Comparison of ENCODE assay signal across 21 cellular contexts in the genomic region with DNA sequence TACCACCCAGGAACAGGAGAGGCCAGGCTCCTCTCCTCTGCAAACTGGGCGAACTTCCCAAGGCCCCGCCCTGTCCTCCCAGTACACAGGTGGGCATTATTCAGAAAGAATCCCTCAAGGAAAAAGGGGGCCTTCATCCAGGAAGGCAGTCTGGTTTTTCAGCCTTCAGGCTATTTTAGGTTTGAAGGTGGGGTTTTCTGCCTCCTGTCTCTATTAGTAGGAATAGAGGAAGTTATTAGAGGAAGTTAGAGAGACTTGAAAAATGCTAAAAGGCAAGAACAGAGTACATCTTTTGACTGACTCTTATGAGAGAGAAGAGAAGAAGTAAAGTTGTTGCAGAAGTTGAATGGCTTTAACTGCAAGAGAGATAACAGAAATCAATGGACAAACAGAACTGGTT.
DNase-seq lines count a peak whose midpoint lies in the region; ATAC-seq and TF ChIP-seq lines count a peak whose summit lies in the region.
"Had no signal": no experiment of that assay in that cellular context is flagged by ENCODE, and none has a peak within 500 bp of the region (broad histone marks: within the 10 kb centered on the region; RNA-seq: fewer than 3 reads in every experiment).

No MANE protein-coding gene starts in this region.

- CTCF ChIA-PET in GM10248 (lab: Yijun Ruan, JAX): no interaction called here

- H3K4me1 ChIP-seq in osteoblast (ENCODE audit: insufficient read depth, low read length) (no peaks in the 10 kb centered on the region), aorta (ENCODE audit: control insufficient read depth in 1 of 2, insufficient read depth in 2 of 2, low read length in 2 of 2) (no peaks in the 10 kb centered on the region)
- H3K4me1 ChIP-seq: parathyroid adenoma had no signal

- no peaks in the 10 kb centered on the region for H3K27me3 Mint-ChIP-seq in HFFc6 (ENCODE audit: insufficient read depth)
- H3K27me3 Mint-ChIP-seq: naive thymus-derived CD4-positive, alpha-beta T cell had no signal

- no peaks in the 10 kb centered on the region; the same call in 1 of the 2 replicates for H3K36me3 Mint-ChIP-seq in HFFc6 (ENCODE audit: low read depth)
- H3K36me3 Mint-ChIP-seq: CD8-positive, alpha-beta T cell; naive thymus-derived CD4-positive, alpha-beta T cell had no signal

- H3K36me3 ChIP-seq in osteoblast (ENCODE audit: insufficient read depth, low read length) (no peaks in the 10 kb centered on the region), aorta (ENCODE audit: control insufficient read depth in 1 of 2, insufficient read depth in 2 of 2, low read length in 1 of 2) (no peaks in the 10 kb centered on the region)

- no peak overlapping the region for H3K4me2 ChIP-seq in osteoblast (ENCODE audit: insufficient read depth, low read length)

- H3K4me1 Mint-ChIP-seq in HFFc6 (ENCODE audit: low read depth): no peaks in the 10 kb centered on the region
- H3K4me1 Mint-ChIP-seq: naive thymus-derived CD4-positive, alpha-beta T cell had no signal

- intact Hi-C loops in aorta (cut with DNase I): no loop called here

- no peaks in the 10 kb centered on the region for H3K79me2 ChIP-seq in osteoblast (ENCODE audit: insufficient read depth, low read length)
- H3K79me2 ChIP-seq: parathyroid adenoma had no signal

- H3K9me3 ChIP-seq in osteoblast (ENCODE audit: low read depth, low read length) (peaks cover 2% of the 10 kb centered on the region), aorta (ENCODE audit: control insufficient read depth, low read length) (no peaks in the 10 kb centered on the region)

- H3K4me3 ChIP-seq in osteoblast (ENCODE audit: insufficient read depth, low read length): no peak overlapping the region
- H3K4me3 ChIP-seq in aorta (ENCODE audit: low read length in 2 of 2): no peak overlapping the region
- H3K4me3 ChIP-seq: lung had no signal

- WGBS in aorta, 2 donors: 92 to 97% methylated on average over 2 of the region's 2 CpGs

- no peak overlapping the region for H3K27ac Mint-ChIP-seq in HFFc6
- H3K27ac Mint-ChIP-seq: CD8-positive, alpha-beta T cell; naive thymus-derived CD4-positive, alpha-beta T cell had no signal

- no peaks in the 10 kb centered on the region for H3K27me3 ChIP-seq in osteoblast (ENCODE audit: insufficient read depth, low read length)
- no peaks in the 10 kb centered on the region for H3K27me3 ChIP-seq in aorta (ENCODE audit: control insufficient read depth in 1 of 2, insufficient read depth in 2 of 2, low read length in 1 of 2)

- no peak overlapping the region for H3K4me3 Mint-ChIP-seq in HFFc6
- H3K4me3 Mint-ChIP-seq: CD8-positive, alpha-beta T cell; naive thymus-derived CD4-positive, alpha-beta T cell had no signal

- no peaks in the 10 kb centered on the region for H4K20me1 ChIP-seq in osteoblast (ENCODE audit: insufficient read depth, low read length)

- TF ChIP-seq CTCF in GM10248 (IDR thresholded peaks at IDR 0.05; ENCODE audit: control extremely low read depth, extremely low read depth, low read depth, missing control alignments) (no peak), osteoblast (IDR thresholded peaks at IDR 0.05; ENCODE audit: extremely low read depth, low read depth, low read length) (no peak), HFFc6 (IDR thresholded peaks at IDR 0.05) (no peak)

- H3K27ac ChIP-seq in osteoblast (ENCODE audit: low read depth, low read length) (no peak overlapping the region), aorta (ENCODE audit: low read depth in 1 of 2, low read length in 2 of 2) (no peak overlapping the region)
- H3K27ac ChIP-seq: parathyroid adenoma had no signal

- ATAC-seq in GM19035 (IDR thresholded peaks at IDR 0.05; ENCODE audit: unreplicated experiment) (peak; percentile 54), HG02798 (IDR thresholded peaks at IDR 0.05; ENCODE audit: poor library complexity, unreplicated experiment) (peak; percentile 28), aorta (ENCODE audit: low FRiP score) (no peak)
- ATAC-seq: CD8-positive, alpha-beta T cell; naive thymus-derived CD4-positive, alpha-beta T cell had no signal

- H3K9me3 Mint-ChIP-seq in HFFc6: peaks cover 27% of the 10 kb centered on the region

- no peak overlapping the region for H2AFZ ChIP-seq in osteoblast (ENCODE audit: low read length)
- H2AFZ ChIP-seq: parathyroid adenoma had no signal

- POLR2A ChIA-PET in GM10248 (lab: Yijun Ruan, JAX): no interaction called here

- DNase-seq in GM10248 (ENCODE audit: extremely low spot score) (peak; percentile 13), NOMO-1 treated with dmso at 0.1 percent for 144 hours (lab: John Stamatoyannopoulos, UW; ENCODE audit: unreplicated experiment) (peak; percentile 14), osteoblast (ENCODE audit: insufficient read length, low spot score, missing footprints) (no peak), HFFc6 (no peak), aorta (no peak)
- no peak for DNase-seq in activated effector memory CD4-positive, alpha-beta T cell treated with Interleukin-2 at 50 U/mL for 16 hours
- DNase-seq: activated CD4-positive, CD25-positive, alpha-beta regulatory T cell treated with anti-CD3 and anti-CD28 coated beads, Interleukin-2, amount 50 U/mL, for 72 hours; activated gamma-delta T cell treated with Interleukin-2 at 50 U/mL for 16 hours; amygdala; CD8-positive, alpha-beta T cell; central memory CD4-positive, alpha-beta T cell; effector CD8-positive, alpha-beta T cell; naive thymus-derived CD4-positive, alpha-beta T cell; NCI-H187 treated with DMSO at 0.1 percent for 48 hours; NCI-H446; Right ventricle myocardium superior; substantia nigra had no signal

Comparison
In these comparisons a context has a peak if more than half of its experiments do, and no peak if none do; other contexts are left out.
1. DNase-seq: peak in GM10248 (single experiment) and NOMO-1 treated with dmso at 0.1 percent for 144 hours (single experiment); none in osteoblast (single experiment), HFFc6 (single experiment), aorta (0 of 2) and activated effector memory CD4-positive, alpha-beta T cell treated with Interleukin-2 at 50 U/mL for 16 hours (single experiment).